ENCODE assay signal across 9 cellular contexts in the genomic region with DNA sequence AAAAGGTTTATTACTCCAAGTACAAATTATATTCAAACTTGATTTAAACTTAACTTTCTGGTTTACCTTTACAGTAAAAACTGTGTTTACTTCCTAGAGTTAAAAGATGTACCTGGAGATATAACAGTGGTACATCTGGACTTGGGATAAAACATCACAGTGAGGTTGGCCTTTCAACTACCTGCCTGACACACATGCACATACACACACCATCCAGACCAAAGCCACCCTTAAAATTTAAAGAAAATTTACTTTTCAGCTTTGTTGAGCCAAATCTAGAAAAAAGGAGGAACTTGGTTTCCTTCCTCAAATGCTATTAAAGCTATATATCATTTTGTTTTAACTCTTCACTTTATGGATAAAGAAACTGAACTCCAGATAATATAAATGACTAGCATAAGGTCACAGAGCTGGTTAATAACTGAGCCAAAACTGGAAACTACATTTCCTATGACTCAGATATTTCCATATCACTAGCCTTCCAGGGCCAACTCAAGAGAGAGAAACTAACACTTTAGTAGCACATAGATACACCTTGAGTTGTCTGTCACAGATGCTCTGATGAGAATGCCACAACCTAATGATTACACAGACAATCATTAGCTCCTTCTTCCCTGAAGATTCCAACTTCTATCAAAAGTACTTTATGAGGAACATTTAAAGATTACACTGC. TPM values are rescaled to one million over a fixed set of nuclear protein-coding genes. Genes with fewer than 3 reads are reported as not detected.
A peak's percentile ranks its signal among the peaks of the same experiment; 100 is the strongest.
DNase-seq lines count a peak whose midpoint lies in the region; ATAC-seq and TF ChIP-seq lines count a peak whose summit lies in the region.
"Had no signal": no experiment of that assay in that cellular context is flagged by ENCODE, and none has a peak within 500 bp of the region (broad histone marks: within the 10 kb centered on the region; RNA-seq: fewer than 3 reads in every experiment).

No MANE protein-coding gene starts in this region.

- no TSS peak for BruUV-seq in PC-9 (replicated peaks; lab: Mats Ljungman, UMichigan)

- no peaks in the 10 kb centered on the region for H3K79me2 ChIP-seq in PC-9 (ENCODE audit: low read depth)

- H3K23ac ChIP-seq in mesenchymal stem cell (ENCODE audit: low read length in 2 of 2), result no peak overlapping the region

- H4K8ac ChIP-seq in mesenchymal stem cell (ENCODE audit: low read length), result no peak overlapping the region

- H3K27me3 ChIP-seq in mesenchymal stem cell (ENCODE audit: control insufficient read depth in 1 of 2, insufficient read depth in 1 of 2, low read length in 2 of 2) (no peaks in the 10 kb centered on the region), PC-9 (ENCODE audit: insufficient read depth, low read depth) (no peaks in the 10 kb centered on the region)

- no peaks in the 10 kb centered on the region for H3K4me1 ChIP-seq in mesenchymal stem cell (ENCODE audit: control insufficient read depth, insufficient read depth, low read depth, low read length)
- H3K4me1 ChIP-seq in PC-9 (replicated peaks; ENCODE audit: insufficient read depth), result peaks cover 7% of the 10 kb centered on the region

- H3K27ac ChIP-seq in mesenchymal stem cell (ENCODE audit: low read length, poor library complexity, severe bottlenecking) (peak overlapping the region; percentile 54), PC-9 (no peak overlapping the region)
- H3K27ac ChIP-seq: 22Rv1 had no signal

- H3K4me2 ChIP-seq in mesenchymal stem cell (ENCODE audit: low read length, poor library complexity, severe bottlenecking), result no peak overlapping the region
- no peak overlapping the region for H3K4me2 ChIP-seq in PC-9

- H2AK5ac ChIP-seq in mesenchymal stem cell (ENCODE audit: low read length, severe bottlenecking), result no peak overlapping the region

- H3K9me3 ChIP-seq in mesenchymal stem cell (ENCODE audit: control insufficient read depth, low read length) (peaks cover 5% of the 10 kb centered on the region), PC-9 (ENCODE audit: insufficient read depth, low read depth) (peaks cover 20% of the 10 kb centered on the region; the same call in 1 of the 2 replicates)

- H3K36me3 ChIP-seq in mesenchymal stem cell (ENCODE audit: control insufficient read depth in 1 of 2, insufficient read depth in 2 of 2, low read depth in 1 of 2, low read length in 2 of 2) (no peaks in the 10 kb centered on the region), PC-9 (ENCODE audit: low read depth) (peaks cover 7% of the 10 kb centered on the region; the same call in 1 of the 2 replicates)

- no peak overlapping the region for H2BK120ac ChIP-seq in mesenchymal stem cell (ENCODE audit: low read depth, low read length)

- H4K91ac ChIP-seq in mesenchymal stem cell (ENCODE audit: low read length), result no peak overlapping the region

- H3K4ac ChIP-seq in mesenchymal stem cell (ENCODE audit: low read depth in 1 of 2, low read length in 2 of 2), result no peak overlapping the region

- TF ChIP-seq CTCF in PC-9 (conservative IDR thresholded peaks at IDR 0.05), result no peak

- H3F3A ChIP-seq in PC-9 (ENCODE audit: insufficient read depth, low read depth), result 0 out of 2 replicates have a peak, but pooled peaks cover under 1% of the 10 kb centered on the region

- POLR2A ChIA-PET in PC-9 (lab: Charles Lee; ENCODE audit: unreplicated experiment), result interaction anchor here (0.6 kb wide), 1 partner anchor 884 kb away, joined by 6 read pairs; no protein-coding TSS in a partner anchor

- no peak overlapping the region for H3K14ac ChIP-seq in mesenchymal stem cell (ENCODE audit: low read length in 2 of 2)

- no peak overlapping the region for H2BK12ac ChIP-seq in mesenchymal stem cell (ENCODE audit: low read length in 2 of 2)

- no peak overlapping the region for H2BK15ac ChIP-seq in mesenchymal stem cell (ENCODE audit: low read depth, poor library complexity, severe bottlenecking)

- DNase-seq in DMS53 (lab: John Stamatoyannopoulos, UW), result peak; percentile 6
- DNase-seq in DMS53 treated with DMSO at 0.1 percent for 48 hours (lab: John Stamatoyannopoulos, UW; ENCODE audit: unreplicated experiment), result no peak
- DNase-seq in RPMI7951 (ENCODE audit: low read depth), result peak; percentile 28
- peak; percentile 29 for DNase-seq in mesenchymal stem cell
- no peak for DNase-seq in NCI-H748 treated with DMSO at 0.1 percent for 48 hours (lab: John Stamatoyannopoulos, UW)
- no peak for DNase-seq in NCI-H446 treated with DMSO at 0.1 percent for 48 hours (lab: John Stamatoyannopoulos, UW)
- DNase-seq in PC-9, result no peak

- intact Hi-C loops in PC-9 (cut with micrococcal nuclease; ENCODE audit: unreplicated experiment), result no loop called here

- H2BK5ac ChIP-seq in mesenchymal stem cell (ENCODE audit: low read depth, low read length, poor library complexity, severe bottlenecking), result no peak overlapping the region

- H3K79me1 ChIP-seq in mesenchymal stem cell (replicated peaks; ENCODE audit: low read length, poor library complexity, severe bottlenecking), result peaks cover 8% of the 10 kb centered on the region

- no peaks in the 10 kb centered on the region for H3K9me2 ChIP-seq in PC-9 (ENCODE audit: insufficient read depth)

- no peak overlapping the region for H3K4me3 ChIP-seq in mesenchymal stem cell (ENCODE audit: insufficient read depth in 1 of 2, low read depth in 1 of 2, low read length in 2 of 2)
- no peak overlapping the region for H3K4me3 ChIP-seq in PC-9

- H2AFZ ChIP-seq in mesenchymal stem cell (ENCODE audit: low read depth, low read length) (no peak overlapping the region), PC-9 (no peak overlapping the region)

- no peak overlapping the region for H3K9ac ChIP-seq in mesenchymal stem cell (ENCODE audit: low read length)

- H3K18ac ChIP-seq in mesenchymal stem cell (ENCODE audit: low read depth in 1 of 2, low read length in 2 of 2), result no peak overlapping the region

- H4K20me1 ChIP-seq in PC-9 (ENCODE audit: insufficient read depth), result no peaks in the 10 kb centered on the region

- peak; percentile 96 for ATAC-seq in HG02798 (IDR thresholded peaks at IDR 0.05; ENCODE audit: poor library complexity, unreplicated experiment)

- CTCF ChIA-PET in PC-9 (lab: Charles Lee), result interaction anchor here (0.5 kb wide), 1 partner anchor 84 kb away, joined by 3 read pairs; no protein-coding TSS in a partner anchor

RNA-seq across cellular contexts. Expression of gene NME7, which starts 40.8 kb away (rescaled TPM):
- total RNA-seq in RPMI7951 (2014; rRNA removed; shearing (Covaris generic)), result 23.2 and 31.1 TPM in 2 replicates
- polyA plus RNA-seq in mesenchymal stem cell (2013, experiment 1 of 2), result 65.9 TPM
- polyA plus RNA-seq in mesenchymal stem cell (2013, experiment 2 of 2), result 65.5 TPM
- total RNA-seq in PC-9 (2021), result 16.5 and 21.4 TPM in 2 replicates

RNA-seq across cellular contexts. Expression of gene BLZF1, which starts 41.2 kb away (rescaled TPM):
- 27.6 and 32.3 TPM in 2 replicates for total RNA-seq in RPMI7951 (2014; rRNA removed; shearing (Covaris generic))
- 19.7 TPM for polyA plus RNA-seq in mesenchymal stem cell (2013, experiment 1 of 2)
- polyA plus RNA-seq in mesenchymal stem cell (2013, experiment 2 of 2), result 19.7 TPM
- total RNA-seq in PC-9 (2021), result 14.7 and 15.6 TPM in 2 replicates

Comparison
In these comparisons a context has a peak if more than half of its experiments do, and no peak if none do; other contexts are left out.
1. DNase-seq: peak in DMS53 (single experiment), RPMI7951 (single experiment) and mesenchymal stem cell (single experiment); none in DMS53 treated with DMSO at 0.1 percent for 48 hours (single experiment), NCI-H748 treated with DMSO at 0.1 percent for 48 hours (single experiment), NCI-H446 treated with DMSO at 0.1 percent for 48 hours (single experiment) and PC-9 (0 of 2).